ENCODE assay signal across 1 cellular context in genomic region chr2:122323927-122324326, GRCh38.
TF ChIP-seq lines count a peak whose summit lies in the region.

No MANE protein-coding gene starts in this region.

TF ChIP-seq in GM12878, 131 proteins besides CTCF, POLR2A, EP300 and RAD21 (continued from another document):
- TF ChIP-seq CUX1 (IDR thresholded peaks at IDR 0.05; ENCODE audit: insufficient replicate concordance, low read depth, low read length) (no peak), BHLHE40 (IDR thresholded peaks at IDR 0.05; ENCODE audit: borderline replicate concordance in 1 of 2, low read depth in 2 of 2, low read length in 1 of 2) (peak in 1 of 2 experiments; percentile 56; a peak in 1 of 4 replicates), ATF7 (IDR thresholded peaks at IDR 0.05; ENCODE audit: low read depth) (0 out of 2 replicates have a peak, but pooled peaks have one; percentile 30), FOXM1 (IDR thresholded peaks at IDR 0.05; ENCODE audit: low read depth, low read length) (no peak)
